1 cellular context compared by ENCODE assay signal in genomic region chr14:22554706-22555572, GRCh38.
TF ChIP-seq lines count a peak whose summit lies in the region.

No MANE protein-coding gene starts in this region.

TF ChIP-seq in IMR-90, 13 proteins besides CTCF, POLR2A, EP300 and RAD21:
- TF ChIP-seq MXI1 (IDR thresholded peaks at IDR 0.05; ENCODE audit: borderline replicate concordance, low read depth, low read length) (no peak), RFX5 (IDR thresholded peaks at IDR 0.05; ENCODE audit: low read depth, low read length) (no peak), CEBPB (IDR thresholded peaks at IDR 0.05; ENCODE audit: low read depth, low read length) (no peak), MAFK (IDR thresholded peaks at IDR 0.05; ENCODE audit: low read depth, low read length) (no peak), FOS (IDR thresholded peaks at IDR 0.05; ENCODE audit: low read depth, low read length) (no peak), NFE2L2 (IDR thresholded peaks at IDR 0.05; ENCODE audit: low read depth, low read length) (no peak), USF2 (IDR thresholded peaks at IDR 0.05; ENCODE audit: low read depth, low read length) (no peak), ELK1 (IDR thresholded peaks at IDR 0.05; ENCODE audit: borderline replicate concordance, low read depth, low read length) (no peak), SMC3 (IDR thresholded peaks at IDR 0.05; ENCODE audit: low read depth, low read length) (no peak)
TF ChIP-seq in IMR-90: peak in this region for 0.
